In genomic region chr16:81492965-81493754, GRCh38 we compare ENCODE assay signal across 8 cellular contexts. TPM values are rescaled to one million over a fixed set of nuclear protein-coding genes. Genes with fewer than 3 reads are reported as not detected.
DNase-seq lines count a peak whose midpoint lies in the region; ATAC-seq and TF ChIP-seq lines count a peak whose summit lies in the region.
"Had no signal": no experiment of that assay in that cellular context is flagged by ENCODE, and none has a peak within 500 bp of the region (broad histone marks: within the 10 kb centered on the region; RNA-seq: fewer than 3 reads in every experiment).

No MANE protein-coding gene starts in this region.

- peak overlapping the region; percentile 42; the same call in 1 of the 2 replicates for H2AK5ac ChIP-seq in IMR-90 (ENCODE audit: low read depth, low read length)

- no peak for DNase-seq in IMR-90
- peak; percentile 26 for DNase-seq in dermis blood vessel endothelial cell
- no peak for DNase-seq in activated effector memory CD4-positive, alpha-beta T cell treated with Interleukin-2 at 50 U/mL for 16 hours
- no peak for DNase-seq in iPS-NIHi7 (ENCODE audit: extremely low spot score)
- DNase-seq in GOT3 (lab: John Stamatoyannopoulos, UW) = no peak
- DNase-seq: T-helper 9 cell had no signal

- H4K91ac ChIP-seq in IMR-90 (ENCODE audit: insufficient read depth, low read depth, low read length) = peak overlapping the region; percentile 5; the same call in 1 of the 2 replicates

- no peak for ATAC-seq in IMR-90 (ENCODE audit: low read depth)

- no peak overlapping the region for H3K4me2 ChIP-seq in IMR-90 (ENCODE audit: low read depth, low read length)

- peak overlapping the region in 1 of 2 experiments; percentile 18; a peak in 1 of 4 replicates for H4K8ac ChIP-seq in IMR-90 (ENCODE audit: low read depth in 2 of 2, low read length in 2 of 2)

- dilution Hi-C loops in IMR-90 (cut with HindIII; ENCODE audit: low sequenced_read_pairs, unreplicated experiment) = no loop called here

- H3K9me3 ChIP-seq in IMR-90 (ENCODE audit: control insufficient read depth, insufficient read depth, low read length) (no peaks in the 10 kb centered on the region), mesodermal cell (ENCODE audit: control insufficient read depth, low read length) (no peaks in the 10 kb centered on the region), subcutaneous abdominal adipose tissue (ENCODE audit: control insufficient read depth in 5 of 5, low read length in 5 of 5) (no peaks in the 10 kb centered on the region)

- H3K36me3 ChIP-seq in IMR-90 (ENCODE audit: control insufficient read depth, insufficient read depth, low read length) (no peaks in the 10 kb centered on the region), mesodermal cell (ENCODE audit: control insufficient read depth, insufficient read depth, low read length) (peaks cover 6% of the 10 kb centered on the region), subcutaneous abdominal adipose tissue (ENCODE audit: control insufficient read depth in 5 of 5, insufficient read depth in 5 of 5, low read length in 5 of 5) (no peaks in the 10 kb centered on the region)

- TF ChIP-seq POLR2A in IMR-90 (IDR thresholded peaks at IDR 0.05; ENCODE audit: low read depth, low read length) = no peak

- H3K27ac ChIP-seq in IMR-90 (ENCODE audit: insufficient read depth, low read length) (no peak overlapping the region), mesodermal cell (ENCODE audit: low read depth, low read length, severe bottlenecking) (peak overlapping the region; percentile 29), subcutaneous abdominal adipose tissue (ENCODE audit: low read depth, low read length) (peak overlapping the region; percentile 77)

- in situ Hi-C loops in IMR-90 (cut with MboI; ENCODE audit: low sequenced_read_pairs) = no loop called here

- intact Hi-C loops in IMR-90 (cut with micrococcal nuclease) = no loop called here

- H3K4ac ChIP-seq in IMR-90 (ENCODE audit: low read depth, low read length) = peak overlapping the region; percentile 37; the same call in 1 of the 2 replicates

- H4K20me1 ChIP-seq in IMR-90 (ENCODE audit: insufficient read depth, low read length) = peaks cover 68% of the 10 kb centered on the region

- no peak overlapping the region for H3K14ac ChIP-seq in IMR-90 (replicated peaks; ENCODE audit: low read depth, low read length)

- H3K23ac ChIP-seq in IMR-90 (ENCODE audit: low read depth, low read length) = no peak overlapping the region

- no peak overlapping the region for H3K56ac ChIP-seq in IMR-90 (ENCODE audit: extremely low read depth, insufficient read depth, low read length)

- no peak overlapping the region for H3K18ac ChIP-seq in IMR-90 (ENCODE audit: low read depth, low read length)

- H3K4me3 ChIP-seq in IMR-90 (ENCODE audit: insufficient read depth, low read depth, low read length) (no peak overlapping the region), mesodermal cell (ENCODE audit: extremely low read depth, insufficient read depth, low read length, poor library complexity, severe bottlenecking) (no peak overlapping the region), subcutaneous abdominal adipose tissue (ENCODE audit: low read depth in 1 of 5, low read length in 5 of 5) (no peak overlapping the region)

- CTCF ChIA-PET in IMR-90 (lab: Yijun Ruan, JAX) = interaction anchor here (0.6 kb wide), 2 partner anchors 288 to 1510 kb away, joined by 3 to 4 read pairs; no protein-coding TSS in a partner anchor

- H3K9ac ChIP-seq in IMR-90 (ENCODE audit: low read depth, low read length) (no peak overlapping the region), subcutaneous abdominal adipose tissue (ENCODE audit: low read length in 5 of 5) (peak overlapping the region in 3 of 5 donors; percentile 10 to 55 (median 48))

- TF ChIP-seq CTCF in IMR-90 (conservative IDR thresholded peaks at IDR 0.05; ENCODE audit: low read depth, low read length) = no peak

- peak overlapping the region; percentile 1 for H2AK9ac ChIP-seq in IMR-90 (replicated peaks; ENCODE audit: low read depth, low read length, poor library complexity)

- no peak for TF ChIP-seq RAD21 in IMR-90 (IDR thresholded peaks at IDR 0.05; ENCODE audit: low read length)

- H2BK120ac ChIP-seq in IMR-90 (ENCODE audit: low read depth, low read length) = no peak overlapping the region

- H2BK15ac ChIP-seq in IMR-90 (ENCODE audit: low read depth, low read length) = no peak overlapping the region

- POLR2A ChIA-PET in IMR-90 (lab: Charles Lee; ENCODE audit: unreplicated experiment) = no interaction called here

- peaks cover 21% of the 10 kb centered on the region for H3K9me1 ChIP-seq in IMR-90 (ENCODE audit: insufficient read depth, low read length)

- H3K27me3 ChIP-seq in IMR-90 (ENCODE audit: control insufficient read depth, insufficient read depth, low read length) (no peaks in the 10 kb centered on the region), subcutaneous abdominal adipose tissue (ENCODE audit: control insufficient read depth in 5 of 5, insufficient read depth in 4 of 5, low read length in 5 of 5) (no peaks in the 10 kb centered on the region)

- 69% methylated on average over 9 of the region's 29 CpGs; no CpG with 5 or more reads in 1 of the 2 experiments for WGBS in IMR-90 (ENCODE audit: extremely low coverage in 2 of 2, insufficient read length in 1 of 2), 2 experiments
- 93 to 94% methylated on average over 27 to 28 of the region's 29 CpGs for WGBS in mesodermal cell (ENCODE audit: insufficient coverage in 2 of 2), 2 experiments

- H3K4me1 ChIP-seq in IMR-90 (ENCODE audit: control insufficient read depth, insufficient read depth, low read length) (peaks cover 22% of the 10 kb centered on the region), mesodermal cell (ENCODE audit: control insufficient read depth, insufficient read depth, low read length, poor library complexity, severe bottlenecking) (peaks cover 33% of the 10 kb centered on the region), subcutaneous abdominal adipose tissue (ENCODE audit: control insufficient read depth in 5 of 5, insufficient read depth in 5 of 5, low read length in 5 of 5) (peaks cover 16 to 97% (median 67%) of the 10 kb centered on the region in 5 donors)

- H2BK5ac ChIP-seq in IMR-90 (ENCODE audit: low read depth, low read length, poor library complexity, severe bottlenecking) = peak overlapping the region; percentile 27

- no peak overlapping the region for H4K5ac ChIP-seq in IMR-90 (ENCODE audit: low read depth, low read length)

- peak overlapping the region; percentile 66 for H2AFZ ChIP-seq in IMR-90 (replicated peaks; ENCODE audit: low read length, poor library complexity)

- no peak overlapping the region for H2BK20ac ChIP-seq in IMR-90 (ENCODE audit: low read depth, low read length)

- H3K79me1 ChIP-seq in IMR-90 (ENCODE audit: low read depth in 1 of 2, low read length in 2 of 2) = peaks cover 17 to 86% of the 10 kb centered on the region in 2 experiments

- BruUV-seq in IMR-90 (replicated peaks; lab: Mats Ljungman, UMichigan) = no TSS peak

TF ChIP-seq in IMR-90, 13 proteins besides CTCF, POLR2A, EP300 and RAD21:
- TF ChIP-seq RFX5 (IDR thresholded peaks at IDR 0.05; ENCODE audit: low read depth, low read length) = no peak
- TF ChIP-seq USF2 (IDR thresholded peaks at IDR 0.05; ENCODE audit: low read depth, low read length) = no peak
- no peak for TF ChIP-seq SMC3 (IDR thresholded peaks at IDR 0.05; ENCODE audit: low read depth, low read length)
- no peak for TF ChIP-seq MAFK (IDR thresholded peaks at IDR 0.05; ENCODE audit: low read depth, low read length)
- TF ChIP-seq NFE2L2 (IDR thresholded peaks at IDR 0.05; ENCODE audit: low read depth, low read length) = no peak
- TF ChIP-seq RCOR1 (IDR thresholded peaks at IDR 0.05; ENCODE audit: insufficient replicate concordance, low read length) = no peak
- TF ChIP-seq MXI1 (IDR thresholded peaks at IDR 0.05; ENCODE audit: borderline replicate concordance, low read depth, low read length) = no peak
- no peak for TF ChIP-seq BHLHE40 (IDR thresholded peaks at IDR 0.05; ENCODE audit: low read depth, low read length)
- TF ChIP-seq CEBPB (IDR thresholded peaks at IDR 0.05; ENCODE audit: low read depth, low read length) = no peak
- no peak for TF ChIP-seq MAZ (IDR thresholded peaks at IDR 0.05; ENCODE audit: borderline replicate concordance, low read depth, low read length)

RNA-seq across cellular contexts. Expression of gene CMIP, which starts 48.6 kb away (rescaled TPM):
- total RNA-seq in IMR-90 (2012; rRNA removed) = 3.2 and 3.9 TPM in 2 replicates
- polyA plus RNA-seq in IMR-90 (2012; rRNA removed) = 10.2 and 11.6 TPM in 2 replicates
- 9.7 and 13.7 TPM in 2 replicates for polyA plus RNA-seq in IMR-90 (2012; cell fraction: cytosol; rRNA removed)
- polyA plus RNA-seq in IMR-90 (2012; cell fraction: nucleus; rRNA removed; ENCODE audit: low replicate concordance) = 12.7 and 18.3 TPM in 2 replicates
- 39.0 and 64.7 TPM in 2 replicates for total RNA-seq in dermis blood vessel endothelial cell
- polyA plus RNA-seq in mesodermal cell (2013, experiment 1 of 2) = 43.4 TPM
- 38.5 TPM for polyA plus RNA-seq in mesodermal cell (2013, experiment 2 of 2)
